In genomic region chr16:11354733-11355574, GRCh38 we compare ENCODE assay signal across 8 cellular contexts. TPM values are rescaled to one million over a fixed set of nuclear protein-coding genes. Genes with fewer than 3 reads are reported as not detected.
DNase-seq lines count a peak whose midpoint lies in the region; ATAC-seq and TF ChIP-seq lines count a peak whose summit lies in the region.
"Had no signal": no experiment of that assay in that cellular context is flagged by ENCODE, and none has a peak within 500 bp of the region (broad histone marks: within the 10 kb centered on the region; RNA-seq: fewer than 3 reads in every experiment).

No MANE protein-coding gene starts in this region.

- TF ChIP-seq CTCF in fibroblast of mammary gland (conservative IDR thresholded peaks at IDR 0.05; ENCODE audit: control insufficient read depth, insufficient read depth, low read depth, low read length), result no peak

- H3K36me3 Mint-ChIP-seq in activated CD4-positive, alpha-beta T cell treated with anti-CD3 and anti-CD28 coated beads, Interleukin-2, amount 10 ng/mL, durations not matched to agents 7 days and 5 days (ENCODE audit: low read depth), result peaks cover 51% of the 10 kb centered on the region

- peak overlapping the region; percentile 95 for H3K27ac Mint-ChIP-seq in activated CD4-positive, alpha-beta T cell treated with anti-CD3 and anti-CD28 coated beads, Interleukin-2, amount 10 ng/mL, durations not matched to agents 7 days and 5 days

- no peaks in the 10 kb centered on the region for H3K27me3 Mint-ChIP-seq in activated CD4-positive, alpha-beta T cell treated with anti-CD3 and anti-CD28 coated beads, Interleukin-2, amount 10 ng/mL, durations not matched to agents 7 days and 5 days

- POLR2A ChIA-PET in activated CD4-positive, alpha-beta T cell treated with anti-CD3 and anti-CD28 coated beads, Interleukin-2, amount 10 ng/mL, durations not matched to agents 7 days and 5 days (lab: Charles Lee), result interaction anchor here (0.7 to 1.2 kb wide), 2 partner anchors 18 to 100 kb away, joined by 4 to 23 read pairs; partner anchors contain the start of gene SOCS1

- peak; percentile 54 for ATAC-seq in GM19455 (IDR thresholded peaks at IDR 0.05; ENCODE audit: unreplicated experiment)
- peak; percentile 47 for ATAC-seq in HG03457 (IDR thresholded peaks at IDR 0.05; ENCODE audit: unreplicated experiment)

- H3K4me3 Mint-ChIP-seq in activated CD4-positive, alpha-beta T cell treated with anti-CD3 and anti-CD28 coated beads, Interleukin-2, amount 10 ng/mL, durations not matched to agents 7 days and 5 days, result peak overlapping the region; percentile 69

- no peak overlapping the region for H3K4me3 ChIP-seq in fibroblast of mammary gland (ENCODE audit: control insufficient read depth, low read depth, low read length)
- H3K4me3 ChIP-seq: cardiac muscle cell had no signal

- H3K9me3 Mint-ChIP-seq in activated CD4-positive, alpha-beta T cell treated with anti-CD3 and anti-CD28 coated beads, Interleukin-2, amount 10 ng/mL, durations not matched to agents 7 days and 5 days, result peaks cover 3% of the 10 kb centered on the region

- CTCF ChIA-PET in activated CD4-positive, alpha-beta T cell treated with anti-CD3 and anti-CD28 coated beads, Interleukin-2, amount 10 ng/mL, durations not matched to agents 7 days and 5 days (lab: Charles Lee), result interaction anchor here (0.7 to 8.1 kb wide), 10 partner anchors 9 to 391 kb away, joined by 3 to 61 read pairs (median 4); partner anchors contain the start of gene SOCS1

- H3K4me1 Mint-ChIP-seq in activated CD4-positive, alpha-beta T cell treated with anti-CD3 and anti-CD28 coated beads, Interleukin-2, amount 10 ng/mL, durations not matched to agents 7 days and 5 days, result peaks cover 91% of the 10 kb centered on the region

- DNase-seq in activated CD4-positive, alpha-beta T cell treated with anti-CD3 and anti-CD28 coated beads, Interleukin-2, amount 10 ng/mL, durations not matched to agents 7 days and 5 days, result peak; percentile 90
- DNase-seq in fibroblast of mammary gland (ENCODE audit: low read depth), result peak; percentile 29
- DNase-seq in stimulated activated CD8-positive, alpha-beta memory T cell treated with anti-CD3 and anti-CD28 coated beads, Interleukin-4, amount 100 ng/mL, for 1 hour (ENCODE audit: low read depth in 2 of 2, low spot score in 1 of 2), result peak; percentile 40 to 46
- DNase-seq in HPDE6-E6E7 (ENCODE audit: extremely low spot score), result no peak
- no peak for DNase-seq in mucosa of gallbladder (ENCODE audit: low spot score)

RNA-seq across cellular contexts. Expression of gene RMI2, which starts 9.7 kb away (rescaled TPM):
- 10 to 100 TPM; 53.5 to 55.1 TPM for total RNA-seq in activated CD4-positive, alpha-beta T cell treated with anti-CD3 and anti-CD28 coated beads, Interleukin-2, amount 10 ng/mL, durations not matched to agents 7 days and 5 days
- 4.4 TPM for total RNA-seq in mucosa of gallbladder

Comparison
In these comparisons a context has a peak if more than half of its experiments do, and no peak if none do; other contexts are left out.
1. DNase-seq: peak in activated CD4-positive, alpha-beta T cell treated with anti-CD3 and anti-CD28 coated beads, Interleukin-2, amount 10 ng/mL, durations not matched to agents 7 days and 5 days (single experiment), fibroblast of mammary gland (single experiment) and stimulated activated CD8-positive, alpha-beta memory T cell treated with anti-CD3 and anti-CD28 coated beads, Interleukin-4, amount 100 ng/mL, for 1 hour (2 of 2); none in HPDE6-E6E7 (single experiment) and mucosa of gallbladder (single experiment).
2. RNA of gene RMI2, which starts 9.7 kb away (total RNA-seq): 53.5 to 55.1 TPM in activated CD4-positive, alpha-beta T cell treated with anti-CD3 and anti-CD28 coated beads, Interleukin-2, amount 10 ng/mL, durations not matched to agents 7 days and 5 days; 4.4 TPM in mucosa of gallbladder (single experiment); every median in the first group is over 10 times any median in the second.